8 cellular contexts compared by ENCODE assay signal in genomic region chr1:39539252-39539790, GRCh38. TPM values are rescaled to one million over a fixed set of nuclear protein-coding genes. Genes with fewer than 3 reads are reported as not detected.
DNase-seq lines count a peak whose midpoint lies in the region; ATAC-seq and TF ChIP-seq lines count a peak whose summit lies in the region.

No MANE protein-coding gene starts in this region.

- H3K4me3 ChIP-seq in NT2/D1 (ENCODE audit: insufficient read length, low read depth) (no peak overlapping the region), neural progenitor cell (no peak overlapping the region)

- no peaks in the 10 kb centered on the region for H3K9me3 Mint-ChIP-seq in neural progenitor cell

- TF ChIP-seq CTCF in neural progenitor cell (IDR thresholded peaks at IDR 0.05) = peak; percentile 90

- no peak overlapping the region for H3K27ac ChIP-seq in neural progenitor cell

- H3K9ac ChIP-seq in NT2/D1 (ENCODE audit: insufficient read length, low read depth) (no peak overlapping the region), neural progenitor cell (no peak overlapping the region)

- H3K27me3 ChIP-seq in NT2/D1 (ENCODE audit: insufficient read depth, insufficient read length) (no peaks in the 10 kb centered on the region), neural progenitor cell (no peaks in the 10 kb centered on the region)

- peaks cover 9% of the 10 kb centered on the region for H3K36me3 Mint-ChIP-seq in neural progenitor cell

- H4K20me1 ChIP-seq in neural progenitor cell (ENCODE audit: low read depth) = no peaks in the 10 kb centered on the region

- no peaks in the 10 kb centered on the region for H3F3A ChIP-seq in neural progenitor cell (ENCODE audit: low read depth)

- no peaks in the 10 kb centered on the region for H3K4me1 Mint-ChIP-seq in neural progenitor cell

- peak overlapping the region; percentile 21 for H2AFZ ChIP-seq in neural progenitor cell (replicated peaks)

- ATAC-seq in HG02885 (IDR thresholded peaks at IDR 0.05; ENCODE audit: poor library complexity, unreplicated experiment) = no peak
- no peak for ATAC-seq in GM18870 (IDR thresholded peaks at IDR 0.05; ENCODE audit: unreplicated experiment)

- H3K9me3 ChIP-seq in NT2/D1 (ENCODE audit: insufficient read depth, low read length) (no peaks in the 10 kb centered on the region), neural progenitor cell (ENCODE audit: low read depth) (no peaks in the 10 kb centered on the region)

- DNase-seq in GDM1 (lab: John Stamatoyannopoulos, UW) (peak; percentile 17), HS-5 (ENCODE audit: low read depth) (peak; percentile 8), NT2/D1 (ENCODE audit: low read depth, low spot score) (peak; percentile 54), activated T-cell treated with anti-CD3 and anti-CD28 coated beads for 4 hours (peak; percentile 29), fibroblast of the conjunctiva (ENCODE audit: low read depth) (peak; percentile 56), neural progenitor cell (ENCODE audit: low spot score) (peak; percentile 86)

- H3K79me2 ChIP-seq in neural progenitor cell (ENCODE audit: low read depth) = no peaks in the 10 kb centered on the region

- no peak overlapping the region for H3K4me2 ChIP-seq in neural progenitor cell

- H3K27me3 Mint-ChIP-seq in neural progenitor cell (ENCODE audit: insufficient read depth, low read depth) = peaks cover 2% of the 10 kb centered on the region

- no peak overlapping the region for H3K27ac Mint-ChIP-seq in neural progenitor cell

- H3K36me3 ChIP-seq in NT2/D1 (ENCODE audit: insufficient read depth, insufficient read length, low read length) = peaks cover 69% of the 10 kb centered on the region
- no peaks in the 10 kb centered on the region for H3K36me3 ChIP-seq in neural progenitor cell

- H3K4me1 ChIP-seq in NT2/D1 (ENCODE audit: insufficient read depth, insufficient read length) = peaks cover 3% of the 10 kb centered on the region
- H3K4me1 ChIP-seq in neural progenitor cell = no peaks in the 10 kb centered on the region

- H3K4me3 Mint-ChIP-seq in neural progenitor cell = no peak overlapping the region

RNA-seq across cellular contexts. Expression of gene PABPC4, which starts 37.3 kb away (rescaled TPM):
- 123 and 243 TPM in 2 replicates for total RNA-seq in neural progenitor cell (ENCODE audit: low replicate concordance)

RNA-seq across cellular contexts. Expression of gene BMP8A, which starts 47.9 kb away (rescaled TPM):
- total RNA-seq in neural progenitor cell (ENCODE audit: low replicate concordance) = 0.12 TPM in 1 of 2 replicates, not detected in the other

Comparison
In these comparisons a context has a peak if more than half of its experiments do, and no peak if none do; other contexts are left out.
1. DNase-seq: peak in every context shown above with its lines; median percentile 86 in neural progenitor cell; 56 in fibroblast of the conjunctiva; 54 in NT2/D1; 29 in activated T-cell treated with anti-CD3 and anti-CD28 coated beads for 4 hours; 17 in GDM1; 8 in HS-5.